In the genomic region with DNA sequence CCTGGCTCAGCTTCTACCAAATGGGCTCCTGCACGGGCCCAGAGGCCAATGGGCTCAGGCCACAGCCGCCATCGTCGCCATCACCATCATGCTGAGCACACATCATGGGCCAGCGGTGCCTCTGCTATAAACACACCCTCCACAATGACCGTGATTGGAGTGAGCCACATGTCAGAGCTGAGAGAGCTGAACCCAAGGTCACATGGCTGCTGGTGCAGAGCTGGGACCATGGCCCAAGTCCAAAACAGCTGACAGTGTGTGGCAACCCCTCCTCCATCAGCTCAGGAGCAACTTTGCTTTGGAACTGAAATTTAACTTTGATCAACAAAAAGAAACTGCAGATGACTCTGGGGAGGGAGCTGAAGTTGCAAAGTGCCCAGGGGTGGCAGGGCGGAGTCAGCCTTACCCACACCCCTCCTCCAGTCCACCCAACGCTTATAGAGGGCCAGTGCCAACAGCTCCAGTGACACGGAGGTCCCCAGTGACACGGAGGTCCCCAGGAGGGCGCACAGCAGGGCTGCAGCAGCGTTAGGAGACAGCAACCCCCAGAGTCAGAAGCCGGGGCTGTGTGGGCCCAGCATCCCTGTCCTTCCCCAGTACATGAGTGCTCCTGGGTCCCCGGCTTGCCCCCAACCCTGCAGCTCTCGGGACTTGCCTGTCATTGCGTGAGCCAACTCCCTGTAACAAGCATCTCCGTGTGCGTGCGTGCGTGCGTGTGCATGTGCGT, we compare ENCODE assay signal across 1 cellular context.
TF ChIP-seq lines count a peak whose summit lies in the region.

No MANE protein-coding gene starts in this region.

TF ChIP-seq in IMR-90, 13 proteins besides CTCF, POLR2A, EP300 and RAD21 (continued from another document):
- TF ChIP-seq, protein P1, sequence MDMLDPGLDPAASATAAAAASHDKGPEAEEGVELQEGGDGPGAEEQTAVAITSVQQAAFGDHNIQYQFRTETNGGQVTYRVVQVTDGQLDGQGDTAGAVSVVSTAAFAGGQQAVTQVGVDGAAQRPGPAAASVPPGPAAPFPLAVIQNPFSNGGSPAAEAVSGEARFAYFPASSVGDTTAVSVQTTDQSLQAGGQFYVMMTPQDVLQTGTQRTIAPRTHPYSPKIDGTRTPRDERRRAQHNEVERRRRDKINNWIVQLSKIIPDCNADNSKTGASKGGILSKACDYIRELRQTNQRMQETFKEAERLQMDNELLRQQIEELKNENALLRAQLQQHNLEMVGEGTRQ (IDR thresholded peaks at IDR 0.05; ENCODE audit: low read depth, low read length): peak; percentile 27; the same call in 1 of the 2 replicates
